ENCODE assay signal across 22 cellular contexts in the genomic region with DNA sequence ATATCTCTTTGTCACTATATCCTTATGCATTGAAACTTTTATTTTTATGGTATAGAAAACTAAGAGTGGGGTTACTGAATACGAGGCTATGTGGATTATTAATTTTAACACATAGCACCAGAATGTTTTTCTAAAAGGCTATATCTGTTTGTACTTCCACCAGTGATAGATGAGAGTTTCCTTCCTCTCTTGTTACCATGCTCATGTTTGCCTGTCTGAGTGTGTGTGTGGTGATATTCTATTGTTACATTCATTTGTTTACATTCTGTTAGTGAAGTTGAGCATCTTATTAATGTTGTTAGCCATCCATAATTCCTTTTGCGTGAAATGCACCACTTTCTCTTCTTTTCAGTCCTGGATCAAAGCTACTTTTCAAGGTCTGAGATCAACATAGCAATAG. TPM values are rescaled to one million over a fixed set of nuclear protein-coding genes. Genes with fewer than 3 reads are reported as not detected.
"Had no signal": no experiment of that assay in that cellular context is flagged by ENCODE, and none has a peak within 500 bp of the region (broad histone marks: within the 10 kb centered on the region; RNA-seq: fewer than 3 reads in every experiment).

No MANE protein-coding gene starts in this region.

- H3K27ac Mint-ChIP-seq: activated CD4-positive, alpha-beta memory T cell treated with anti-CD3 and anti-CD28 coated beads for 36 hours; activated CD4-positive, alpha-beta T cell treated with anti-CD3 and anti-CD28 coated beads, Interleukin-2, amount 10 ng/mL, durations not matched to agents 7 days and 5 days; activated naive CD8-positive, alpha-beta T cell; T-helper 1 cell treated with Interleukin-12 subunit alpha and Interleukin-12 subunit beta and Interleukin-4 antibody, amounts not matched to agents 30 μg/mL and 1 μg/mL, for 36 hours had no signal

- H3K4me1 Mint-ChIP-seq: activated CD4-positive, alpha-beta T cell treated with anti-CD3 and anti-CD28 coated beads, Interleukin-2, amount 10 ng/mL, durations not matched to agents 7 days and 5 days had no signal

- ATAC-seq: activated T-cell treated with anti-CD3 and anti-CD28 coated beads, Interleukin-2, amount 50 U/mL, for 4 hours had no signal

- DNase-seq: activated CD4-positive, alpha-beta memory T cell treated with anti-CD3 and anti-CD28 coated beads for 36 hours; activated CD4-positive, alpha-beta T cell treated with anti-CD3 and anti-CD28 coated beads, Interleukin-2, amount 10 ng/mL, durations not matched to agents 7 days and 5 days; activated CD4-positive, CD25-positive, alpha-beta regulatory T cell; activated CD8-positive, alpha-beta memory T cell treated with anti-CD3 and anti-CD28 coated beads for 24 hours; activated effector memory CD4-positive, alpha-beta T cell treated with anti-CD3 and anti-CD28 coated beads, Interleukin-2, amount 50 U/mL, for 16 hours; activated naive CD4-positive, alpha-beta T cell treated with Interleukin-2 at 50 U/mL for 16 hours; activated T-cell treated with anti-CD3 and anti-CD28 coated beads, Interleukin-2, amount 50 U/mL, for 4 hours; brain microvascular endothelial cell; cerebellar nuclear complex; MM.1S; NCI-H146; NCI-H187 treated with DMSO at 0.1 percent for 48 hours; NCI-H510A treated with DMSO at 0.1 percent for 48 hours; NCI-H69; NK-92 treated with Interleukin-12 subunit alpha and Interleukin-12 subunit beta, amount 100 ng/mL, for 24 hours; Peyer's patch; SHP77 had no signal

- H3K4me1 ChIP-seq: Peyer's patch had no signal

- H3K36me3 ChIP-seq: brain microvascular endothelial cell, Peyer's patch had no signal

- H3K9me3 Mint-ChIP-seq: activated CD4-positive, alpha-beta memory T cell treated with anti-CD3 and anti-CD28 coated beads for 36 hours; activated CD4-positive, alpha-beta T cell treated with anti-CD3 and anti-CD28 coated beads, Interleukin-2, amount 10 ng/mL, durations not matched to agents 7 days and 5 days; activated T-cell treated with anti-CD3 and anti-CD28 coated beads, Interleukin-2, amount 50 U/mL, for 4 hours; T-helper 1 cell treated with Interleukin-12 subunit alpha and Interleukin-12 subunit beta and Interleukin-4 antibody, amounts not matched to agents 30 μg/mL and 1 μg/mL, for 36 hours had no signal

- H3K27me3 ChIP-seq: brain microvascular endothelial cell, Peyer's patch had no signal

- H3K36me3 Mint-ChIP-seq: activated CD4-positive, alpha-beta memory T cell treated with anti-CD3 and anti-CD28 coated beads for 36 hours; activated naive CD8-positive, alpha-beta T cell had no signal

- FAIRE-seq: colon had no signal

- H3K4me3 ChIP-seq: Peyer's patch had no signal

- H3K4me3 Mint-ChIP-seq: activated CD4-positive, alpha-beta memory T cell treated with anti-CD3 and anti-CD28 coated beads for 36 hours; activated CD4-positive, alpha-beta T cell treated with anti-CD3 and anti-CD28 coated beads, Interleukin-2, amount 10 ng/mL, durations not matched to agents 7 days and 5 days; activated naive CD8-positive, alpha-beta T cell; activated T-cell treated with anti-CD3 and anti-CD28 coated beads, Interleukin-2, amount 50 U/mL, for 4 hours; T-helper 1 cell treated with Interleukin-12 subunit alpha and Interleukin-12 subunit beta and Interleukin-4 antibody, amounts not matched to agents 30 μg/mL and 1 μg/mL, for 36 hours had no signal

- H3K9me3 ChIP-seq: Peyer's patch had no signal

- H3K27ac ChIP-seq: brain microvascular endothelial cell, Peyer's patch, RWPE1, VCaP had no signal

RNA-seq across cellular contexts. Expression of gene ALDH1A1, which starts 54.1 kb away (rescaled TPM):
- total RNA-seq: activated CD4-positive, alpha-beta memory T cell treated with anti-CD3 and anti-CD28 coated beads for 36 hours; activated CD4-positive, alpha-beta T cell treated with anti-CD3 and anti-CD28 coated beads, Interleukin-2, amount 10 ng/mL, durations not matched to agents 7 days and 5 days had no signal
